Comparison of ENCODE assay signal across 16 cellular contexts in genomic region chr16:6726621-6727020, GRCh38.
DNase-seq lines count a peak whose midpoint lies in the region; ATAC-seq, FAIRE-seq and TF ChIP-seq lines count a peak whose summit lies in the region.
"Had no signal": no experiment of that assay in that cellular context is flagged by ENCODE, and none has a peak within 500 bp of the region (broad histone marks: within the 10 kb centered on the region; RNA-seq: fewer than 3 reads in every experiment).

No MANE protein-coding gene starts in this region.

- no peak overlapping the region for H2AFZ ChIP-seq in HepG2 (ENCODE audit: low read length)

- no peak for FAIRE-seq in HepG2 (lab: Jason Lieb, UNC)
- FAIRE-seq: GM12891, GM19239, H1 had no signal

- intact Hi-C loops in right lobe of liver (cut with DNase I) (no loop called here), HepG2 (cut with micrococcal nuclease; ENCODE audit: unreplicated experiment) (no loop called here), testis (cut with DNase I; ENCODE audit: low total_unique reads) (no loop called here)

- no peaks in the 10 kb centered on the region for H3K36me3 ChIP-seq in right lobe of liver
- no peaks in the 10 kb centered on the region for H3K36me3 ChIP-seq in HepG2 (replicated peaks in 1 of 2; ENCODE audit: control insufficient read depth in 1 of 2, insufficient read depth in 2 of 2, low read length in 2 of 2)
- H3K36me3 ChIP-seq in suprapubic skin = no peaks in the 10 kb centered on the region
- no peaks in the 10 kb centered on the region for H3K36me3 ChIP-seq in testis (ENCODE audit: low read depth, missing control alignments)
- H3K36me3 ChIP-seq: BLaER1 treated with 17β-estradiol and CSF1 and Interleukin-3, amounts not matched to agents 10 nM and 100 nM had no signal

- H3K27ac ChIP-seq in right lobe of liver (no peak overlapping the region), HepG2 (ENCODE audit: extremely low read length, insufficient read depth, low read length) (no peak overlapping the region), caudate nucleus (ENCODE audit: low read depth, low read length) (peak overlapping the region; percentile 85), suprapubic skin (no peak overlapping the region), testis (no peak overlapping the region)
- H3K27ac ChIP-seq: BLaER1 treated with 17β-estradiol and CSF1 and Interleukin-3, amounts not matched to agents 10 nM and 100 nM had no signal

- H3K4me3 ChIP-seq in right lobe of liver = no peak overlapping the region
- H3K4me3 ChIP-seq in HepG2 (replicated peaks in 1 of 3; ENCODE audit: insufficient read depth in 1 of 3, low read depth in 2 of 3, low read length in 3 of 3) = no peak overlapping the region
- no peak overlapping the region for H3K4me3 ChIP-seq in suprapubic skin
- no peak overlapping the region for H3K4me3 ChIP-seq in testis
- H3K4me3 ChIP-seq: BLaER1 treated with 17β-estradiol and CSF1 and Interleukin-3, amounts not matched to agents 10 nM and 100 nM had no signal

- TF ChIP-seq RAD21 in HepG2 (CRISPR knock-in tag; IDR thresholded peaks at IDR 0.05) = no peak

- no peaks in the 10 kb centered on the region for H3K9me3 ChIP-seq in right lobe of liver
- no peaks in the 10 kb centered on the region for H3K9me3 ChIP-seq in HepG2 (ENCODE audit: low read length)
- H3K9me3 ChIP-seq in suprapubic skin = no peaks in the 10 kb centered on the region
- no peaks in the 10 kb centered on the region for H3K9me3 ChIP-seq in testis
- H3K9me3 ChIP-seq: BLaER1 treated with 17β-estradiol and CSF1 and Interleukin-3, amounts not matched to agents 10 nM and 100 nM had no signal

- H3K9ac ChIP-seq in HepG2 (ENCODE audit: insufficient read depth, low read depth, low read length) = no peak overlapping the region
- H3K9ac ChIP-seq: BLaER1 treated with 17β-estradiol and CSF1 and Interleukin-3, amounts not matched to agents 10 nM and 100 nM had no signal

- no peaks in the 10 kb centered on the region for H3K79me2 ChIP-seq in HepG2 (ENCODE audit: insufficient read depth, low read length)

- ATAC-seq in right lobe of liver = peak in 3 of 4 donors; percentile 25 to 40 (median 40)
- ATAC-seq in HepG2 = no peak
- ATAC-seq: CD8-positive, alpha-beta T cell had no signal

- 41% methylated on average over 4 of the region's 4 CpGs for WGBS in right lobe of liver (ENCODE audit: insufficient coverage, low coverage, low lambda C conversion rate, missing lambda C conversion rate)
- 15% methylated on average over 4 of the region's 4 CpGs for WGBS in HepG2 (ENCODE audit: low lambda C conversion rate)
- WGBS in suprapubic skin = 36% methylated on average over 4 of the region's 4 CpGs
- WGBS in testis, 2 donors = 63% methylated on average over 4 of the region's 4 CpGs

- no peaks in the 10 kb centered on the region for H3K27me3 ChIP-seq in right lobe of liver
- no peaks in the 10 kb centered on the region; a peak in 1 of 5 replicates for H3K27me3 ChIP-seq in HepG2 (ENCODE audit: control insufficient read depth in 1 of 2, insufficient read depth in 2 of 2, low read length in 2 of 2)
- no peaks in the 10 kb centered on the region for H3K27me3 ChIP-seq in suprapubic skin
- no peaks in the 10 kb centered on the region for H3K27me3 ChIP-seq in testis
- H3K27me3 ChIP-seq: BLaER1 treated with 17β-estradiol and CSF1 and Interleukin-3, amounts not matched to agents 10 nM and 100 nM had no signal

- no TSS peak for BruUV-seq in HepG2 (replicated peaks; lab: Mats Ljungman, UMichigan)

- TF ChIP-seq POLR2A in right lobe of liver (IDR thresholded peaks at IDR 0.05) (no peak), HepG2 (IDR thresholded peaks at IDR 0.05; ENCODE audit: insufficient read depth in 1 of 2, low read depth in 2 of 2, low read length in 2 of 2) (no peak), suprapubic skin (IDR thresholded peaks at IDR 0.05) (no peak), testis (IDR thresholded peaks at IDR 0.05) (no peak)

- TF ChIP-seq EP300 in HepG2 (IDR thresholded peaks at IDR 0.05; ENCODE audit: low read depth in 2 of 2, low read length in 2 of 2) (no peak), HepG2 (CRISPR knock-in tag; IDR thresholded peaks at IDR 0.05; ENCODE audit: borderline replicate concordance) (no peak), suprapubic skin (IDR thresholded peaks at IDR 0.05) (no peak)

- no peaks in the 10 kb centered on the region for H4K20me1 ChIP-seq in HepG2 (ENCODE audit: insufficient read depth, low read length)
- H4K20me1 ChIP-seq: BLaER1 treated with 17β-estradiol and CSF1 and Interleukin-3, amounts not matched to agents 10 nM and 100 nM had no signal

- H3K4me1 ChIP-seq in right lobe of liver (no peaks in the 10 kb centered on the region), HepG2 (ENCODE audit: insufficient read depth, low read length) (no peaks in the 10 kb centered on the region), suprapubic skin (no peaks in the 10 kb centered on the region), testis (no peaks in the 10 kb centered on the region)

- POLR2A ChIA-PET in HepG2 (lab: Yijun Ruan, JAX) = no interaction called here

- no peak overlapping the region for H3K4me2 ChIP-seq in HepG2 (ENCODE audit: low read depth, low read length)

- CTCF ChIA-PET in HepG2 (lab: Yijun Ruan, JAX; ENCODE audit: low intra/inter-chr PET ratio, low total read pairs) = no interaction called here

- in situ Hi-C loops in HepG2 (cut with HindIII; ENCODE audit: extremely low pct_ligation_motif_present, low pct_unique_long_range_greater_than_20kb) = no loop called here

- DNase-seq in right lobe of liver (no peak), HepG2 (ENCODE audit: low spot score) (no peak), caudate nucleus (lab: John Stamatoyannopoulos, UW) (peak in 14 of 61 donors; percentile 2 to 73 (median 16)), putamen (ENCODE audit: low spot score) (peak; percentile 80), SW480 (ENCODE audit: low spot score) (no peak), suprapubic skin (ENCODE audit: low spot score in 2 of 2) (no peak), testis (no peak)
- DNase-seq: 8988T; Calu3; CD8-positive, alpha-beta T cell; DMS79 treated with DMSO at 0.1 percent for 48 hours; H9 had no signal

- no peak for TF ChIP-seq CTCF in right lobe of liver (IDR thresholded peaks at IDR 0.05)
- TF ChIP-seq CTCF in HepG2 (CRISPR knock-in tag; IDR thresholded peaks at IDR 0.05) = no peak
- TF ChIP-seq CTCF in suprapubic skin (IDR thresholded peaks at IDR 0.05) = no peak
- no peak for TF ChIP-seq CTCF in testis (IDR thresholded peaks at IDR 0.05)

TF ChIP-seq in HepG2, 621 proteins besides CTCF, POLR2A, EP300 and RAD21:
- TF ChIP-seq ZMYM4 (CRISPR knock-in tag; IDR thresholded peaks at IDR 0.05) (no peak), ZNF709 (CRISPR knock-in tag; IDR thresholded peaks at IDR 0.05) (no peak), HDAC1 (CRISPR knock-in tag; IDR thresholded peaks at IDR 0.05) (no peak), ZSCAN5A (CRISPR knock-in tag; IDR thresholded peaks at IDR 0.05; ENCODE audit: borderline replicate concordance) (no peak), JARID2 (CRISPR knock-in tag; IDR thresholded peaks at IDR 0.05; ENCODE audit: insufficient replicate concordance) (no peak), LCORL (IDR thresholded peaks at IDR 0.05) (no peak), LCORL (CRISPR knock-in tag; IDR thresholded peaks at IDR 0.05) (no peak)
